34 cellular contexts compared by ENCODE assay signal in genomic region chrX:84259868-84260267, GRCh38.
"Had no signal": no experiment of that assay in that cellular context is flagged by ENCODE, and none has a peak within 500 bp of the region (broad histone marks: within the 10 kb centered on the region; RNA-seq: fewer than 3 reads in every experiment).

No MANE protein-coding gene starts in this region.

- DNase-seq: activated B cell treated with CpG ODN at 0.5 μM for 24 hours; activated CD4-positive, alpha-beta memory T cell treated with anti-CD3 and anti-CD28 coated beads, Interleukin-2, amount 10 ng/mL, durations not matched to agents 7 days and 5 days; activated CD4-positive, alpha-beta T cell treated with anti-CD3 and anti-CD28 coated beads for 4 hours; activated CD4-positive, CD25-positive, alpha-beta regulatory T cell treated with anti-CD3 and anti-CD28 coated beads, Interleukin-2, amount 50 U/mL, for 72 hours; activated CD8-positive, alpha-beta memory T cell treated with anti-CD3 and anti-CD28 coated beads for 24 hours; activated CD8-positive, alpha-beta memory T cell treated with anti-CD3 and anti-CD28 coated beads, Interleukin-2, amount 10 ng/mL, durations not matched to agents 7 days and 5 days; activated CD8-positive, alpha-beta memory T cell treated with anti-CD3 and anti-CD28 coated beads, Interleukin-2, amount 50 U/mL, for 48 hours; activated effector memory CD4-positive, alpha-beta T cell treated with Interleukin-2 at 50 U/mL for 16 hours; activated naive CD4-positive, alpha-beta T cell; activated naive CD4-positive, alpha-beta T cell treated with anti-CD3 and anti-CD28 coated beads, Interleukin-2, amount 50 U/mL, for 16 hours; activated naive CD8-positive, alpha-beta T cell treated with anti-CD3 and anti-CD28 coated beads for 36 hours; activated T-cell treated with anti-CD3 and anti-CD28 coated beads, Interleukin-2, amount 50 U/mL, for 48 hours; amniotic stem cell; aorta; MG63; NCI-H1048; NCI-H1105 treated with DMSO at 0.1 percent for 48 hours; NCI-H1436; NCI-H1694; NCI-H1930; NCI-H2081 treated with DMSO at 0.1 percent for 48 hours; NCI-H226; NCI-H446 treated with DMSO at 0.1 percent for 48 hours; NCI-H524 treated with DMSO at 0.1 percent for 48 hours; SHP77; SJCRH30; T-cell; T-helper 17 cell had no signal

- H3K27me3 ChIP-seq: cardiac muscle cell, MG63, SJCRH30 had no signal

- H3K36me3 ChIP-seq: cardiac muscle cell, MG63, SJCRH30 had no signal

- H3K4me3 ChIP-seq: cardiac muscle cell, coronary artery, MG63, SJCRH30, SK-N-MC had no signal

- H3K9me3 ChIP-seq: MG63, SJCRH30 had no signal

- H3K4me1 ChIP-seq: SJCRH30 had no signal

- H3K4me1 Mint-ChIP-seq: activated B cell treated with CpG ODN at 0.5 μM for 24 hours; activated CD4-positive, alpha-beta memory T cell treated with anti-CD3 and anti-CD28 coated beads, Interleukin-2, amount 10 ng/mL, durations not matched to agents 7 days and 5 days; activated CD8-positive, alpha-beta memory T cell treated with anti-CD3 and anti-CD28 coated beads, Interleukin-2, amount 10 ng/mL, durations not matched to agents 7 days and 5 days; activated naive CD8-positive, alpha-beta T cell treated with anti-CD3 and anti-CD28 coated beads for 36 hours; central memory CD8-positive, alpha-beta T cell; T-cell; T-helper 17 cell had no signal

- H3K36me3 Mint-ChIP-seq: activated CD8-positive, alpha-beta memory T cell treated with anti-CD3 and anti-CD28 coated beads, Interleukin-2, amount 10 ng/mL, durations not matched to agents 7 days and 5 days; activated naive CD8-positive, alpha-beta T cell treated with anti-CD3 and anti-CD28 coated beads for 36 hours; T-cell had no signal

- ATAC-seq: activated CD8-positive, alpha-beta memory T cell treated with anti-CD3 and anti-CD28 coated beads, Interleukin-2, amount 10 ng/mL, durations not matched to agents 7 days and 5 days; Panc1; T-cell; T-helper 17 cell had no signal

- H3K27ac Mint-ChIP-seq: activated B cell treated with CpG ODN at 0.5 μM for 24 hours; activated CD4-positive, alpha-beta memory T cell treated with anti-CD3 and anti-CD28 coated beads, Interleukin-2, amount 10 ng/mL, durations not matched to agents 7 days and 5 days; activated CD8-positive, alpha-beta memory T cell treated with anti-CD3 and anti-CD28 coated beads, Interleukin-2, amount 10 ng/mL, durations not matched to agents 7 days and 5 days; activated naive CD8-positive, alpha-beta T cell treated with anti-CD3 and anti-CD28 coated beads for 36 hours; T-cell; T-helper 17 cell had no signal

- H3K4me3 Mint-ChIP-seq: activated B cell treated with CpG ODN at 0.5 μM for 24 hours; activated CD4-positive, alpha-beta memory T cell treated with anti-CD3 and anti-CD28 coated beads, Interleukin-2, amount 10 ng/mL, durations not matched to agents 7 days and 5 days; activated CD8-positive, alpha-beta memory T cell treated with anti-CD3 and anti-CD28 coated beads, Interleukin-2, amount 10 ng/mL, durations not matched to agents 7 days and 5 days; activated naive CD8-positive, alpha-beta T cell treated with anti-CD3 and anti-CD28 coated beads for 36 hours; central memory CD8-positive, alpha-beta T cell; T-cell; T-helper 17 cell had no signal

- H3K27ac ChIP-seq: cardiac muscle cell, coronary artery, SJCRH30, SK-N-MC, VCaP had no signal

- H3K9me3 Mint-ChIP-seq: activated B cell treated with CpG ODN at 0.5 μM for 24 hours; activated CD4-positive, alpha-beta memory T cell treated with anti-CD3 and anti-CD28 coated beads, Interleukin-2, amount 10 ng/mL, durations not matched to agents 7 days and 5 days; activated naive CD8-positive, alpha-beta T cell treated with anti-CD3 and anti-CD28 coated beads for 36 hours had no signal

- H3K27me3 Mint-ChIP-seq: activated B cell treated with CpG ODN at 0.5 μM for 24 hours; activated CD4-positive, alpha-beta memory T cell treated with anti-CD3 and anti-CD28 coated beads, Interleukin-2, amount 10 ng/mL, durations not matched to agents 7 days and 5 days; activated CD8-positive, alpha-beta memory T cell treated with anti-CD3 and anti-CD28 coated beads, Interleukin-2, amount 10 ng/mL, durations not matched to agents 7 days and 5 days; activated naive CD8-positive, alpha-beta T cell treated with anti-CD3 and anti-CD28 coated beads for 36 hours; central memory CD8-positive, alpha-beta T cell; T-cell; T-helper 17 cell had no signal
